Comparison of ENCODE assay signal across 16 cellular contexts in the genomic region with DNA sequence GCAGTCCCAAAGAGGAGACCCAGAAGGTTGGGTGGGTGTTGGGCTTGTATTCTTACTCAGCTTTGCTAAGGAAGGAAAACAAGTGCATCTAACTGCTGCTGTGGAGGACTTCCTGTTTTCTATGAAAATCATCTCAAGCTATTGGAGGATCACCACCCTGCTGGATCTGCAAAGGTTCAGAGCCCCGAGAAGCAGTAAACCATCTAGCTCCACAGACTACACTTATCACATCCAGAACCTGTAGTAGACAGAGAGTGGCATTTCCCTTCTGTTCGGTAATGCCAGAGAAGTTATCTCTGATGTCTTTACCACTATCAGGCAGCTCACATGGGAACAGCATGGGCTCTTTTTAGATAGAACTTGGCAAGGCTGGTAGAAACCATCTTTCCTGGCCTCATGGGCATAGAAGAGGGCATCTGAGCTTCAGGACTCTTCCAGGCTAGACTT. TPM values are rescaled to one million over a fixed set of nuclear protein-coding genes. Genes with fewer than 3 reads are reported as not detected.
DNase-seq lines count a peak whose midpoint lies in the region; ATAC-seq, FAIRE-seq and TF ChIP-seq lines count a peak whose summit lies in the region.
"Had no signal": no experiment of that assay in that cellular context is flagged by ENCODE, and none has a peak within 500 bp of the region (broad histone marks: within the 10 kb centered on the region; RNA-seq: fewer than 3 reads in every experiment).

No MANE protein-coding gene starts in this region.

- peaks cover 26% of the 10 kb centered on the region for H3K4me1 ChIP-seq in GM12878 (ENCODE audit: control insufficient read depth, insufficient read depth, low read length)
- no peaks in the 10 kb centered on the region for H3K4me1 ChIP-seq in MM.1S (ENCODE audit: low read length)

- FAIRE-seq in GM12891 (lab: Jason Lieb, UNC) (no peak), GM12878 (lab: Jason Lieb, UNC) (no peak)
- FAIRE-seq: H54 had no signal

- peak overlapping the region; percentile 88 for H3K4me2 ChIP-seq in SU-DHL-6 (ENCODE audit: low read depth, low read length, poor library complexity, severe bottlenecking)
- H3K4me2 ChIP-seq in GM12878 (ENCODE audit: control insufficient read depth, insufficient read depth) = no peak overlapping the region; the same call in 1 of the 2 replicates
- H3K4me2 ChIP-seq in MM.1S (ENCODE audit: low read depth, low read length) = no peak overlapping the region

- in situ Hi-C loops in GM12878 (cut with MboI) = loop anchor here (25.0 kb wide), 1 partner anchor 208 kb away; no protein-coding TSS in a partner anchor

- H3K27me3 ChIP-seq in SU-DHL-6 (ENCODE audit: low read length) (no peaks in the 10 kb centered on the region), GM12878 (replicated peaks in 1 of 2; ENCODE audit: control insufficient read depth in 2 of 2, insufficient read depth in 2 of 2, low read length in 1 of 2) (no peaks in the 10 kb centered on the region), MM.1S (replicated peaks; ENCODE audit: insufficient read depth, low read length) (no peaks in the 10 kb centered on the region)

- POLR2A ChIA-PET in GM12878 (lab: Charles Lee) = interaction anchor here (1.5 kb wide), 1 partner anchor 215 kb away, joined by 3 read pairs; no protein-coding TSS in a partner anchor

- TF ChIP-seq POLR2A in GM12891 (IDR thresholded peaks at IDR 0.05; ENCODE audit: low read depth, low read length) (no peak), GM12878 (IDR thresholded peaks at IDR 0.05; ENCODE audit: low read depth, low read length) (no peak)

- no peak for TF ChIP-seq RAD21 in GM12878 (IDR thresholded peaks at IDR 0.05; ENCODE audit: insufficient read depth, low read depth, low read length)

- H3K36me3 ChIP-seq in SU-DHL-6 (ENCODE audit: low read length) (no peaks in the 10 kb centered on the region), GM12878 (ENCODE audit: control insufficient read depth in 2 of 2, insufficient read depth in 2 of 2, low read length in 1 of 2) (no peaks in the 10 kb centered on the region), MM.1S (replicated peaks; ENCODE audit: insufficient read depth, low read length) (no peaks in the 10 kb centered on the region)

- RAD21 ChIA-PET in GM12878 (lab: Charles Lee; ENCODE audit: unreplicated experiment) = interaction anchor here (0.6 to 3.5 kb wide), 3 partner anchors 15 to 436 kb away, joined by 3 to 20 read pairs (median 6); no protein-coding TSS in a partner anchor

- SMC1A ChIA-PET in GM12878 (lab: Charles Lee; ENCODE audit: uncharacterized antibody, unreplicated experiment) = interaction anchor here (0.5 to 10.5 kb wide), 10 partner anchors 14 to 688 kb away, joined by 3 to 89 read pairs (median 4); no protein-coding TSS in a partner anchor

- TF ChIP-seq CTCF in SU-DHL-6 (IDR thresholded peaks at IDR 0.05; ENCODE audit: insufficient read depth, low read length, poor library complexity, severe bottlenecking) (no peak), GM12878 (IDR thresholded peaks at IDR 0.05 in 2 of 3, conservative IDR thresholded peaks at IDR 0.05 in 1 of 3; ENCODE audit: control insufficient read depth in 2 of 3, extremely low read depth in 1 of 3, insufficient read depth in 1 of 3, low read depth in 3 of 3, low read length in 3 of 3) (no peak), MM.1S (IDR thresholded peaks at IDR 0.05; ENCODE audit: low read length) (no peak)

- intact Hi-C loops in GM12878 (cut with micrococcal nuclease; ENCODE audit: unreplicated experiment) = loop anchor here (5.0 kb wide), 4 partner anchors 213 to 813 kb away; no protein-coding TSS in a partner anchor

- H2AFZ ChIP-seq in SU-DHL-6 (ENCODE audit: low read depth, low read length, severe bottlenecking) (no peak overlapping the region), GM12878 (ENCODE audit: control insufficient read depth, low read depth, low read length) (no peak overlapping the region), MM.1S (ENCODE audit: low read length) (no peak overlapping the region)

- H3K9ac ChIP-seq in SU-DHL-6 (ENCODE audit: low read length) (no peak overlapping the region), GM12878 (ENCODE audit: control insufficient read depth, insufficient read depth, low read length) (no peak overlapping the region), MM.1S (ENCODE audit: low read length) (no peak overlapping the region)

- H3K9me2 ChIP-seq in SU-DHL-6 (replicated peaks; ENCODE audit: insufficient read depth, low read length) (no peaks in the 10 kb centered on the region), MM.1S (replicated peaks; ENCODE audit: insufficient read depth, low read length) (no peaks in the 10 kb centered on the region)

- peaks cover 30% of the 10 kb centered on the region for H3F3A ChIP-seq in SU-DHL-6 (ENCODE audit: insufficient read depth)
- H3F3A ChIP-seq in MM.1S (ENCODE audit: insufficient read depth, low read length) = no peaks in the 10 kb centered on the region

- 33% methylated on average over 2 of the region's 2 CpGs for WGBS in GM12878 (ENCODE audit: insufficient coverage, insufficient replicate concordance, low lambda C conversion rate, missing lambda C conversion rate)

- no peak for TF ChIP-seq EP300 in GM12878 (IDR thresholded peaks at IDR 0.05; ENCODE audit: borderline replicate concordance in 1 of 2, control insufficient read depth in 1 of 2, low read depth in 2 of 2, low read length in 2 of 2)

- H3K9me3 ChIP-seq in SU-DHL-6 (ENCODE audit: insufficient read depth, low read length) = no peaks in the 10 kb centered on the region
- H3K9me3 ChIP-seq in GM12878 (replicated peaks; ENCODE audit: control insufficient read depth, insufficient read depth, low read length) = no peaks in the 10 kb centered on the region
- H3K9me3 ChIP-seq in MM.1S (replicated peaks; ENCODE audit: insufficient read depth, low read length) = no peaks in the 10 kb centered on the region

- peak; percentile 34 for DNase-seq in CD1c-positive myeloid dendritic cell (ENCODE audit: extremely low spot score)
- no peak for DNase-seq in GM12891 (ENCODE audit: insufficient read length, low spot score)
- DNase-seq in GM12878 (ENCODE audit: low read depth, low spot score) = no peak
- no peak for DNase-seq in MM.1S
- DNase-seq in hippocampal formation (lab: John Stamatoyannopoulos, UW) = no peak
- DNase-seq: anterior cingulate cortex, NCI-H2171 treated with DMSO at 0.1 percent for 48 hours had no signal

- H3K79me2 ChIP-seq in SU-DHL-6 (ENCODE audit: insufficient read depth, low read length) = no peaks in the 10 kb centered on the region
- H3K79me2 ChIP-seq in GM12878 (ENCODE audit: control insufficient read depth, insufficient read depth, low read length) = no peaks in the 10 kb centered on the region
- no peaks in the 10 kb centered on the region for H3K79me2 ChIP-seq in MM.1S (ENCODE audit: low read length)

- H3K4me3 ChIP-seq in SU-DHL-6 (ENCODE audit: insufficient read depth, low read length, poor library complexity, severe bottlenecking) = no peak overlapping the region
- no peak overlapping the region for H3K4me3 ChIP-seq in GM12878
- H3K4me3 ChIP-seq in MM.1S (ENCODE audit: low read length) = no peak overlapping the region

- CTCF ChIA-PET in GM12878 (lab: Yijun Ruan, JAX) = interaction anchor here (1.1 to 11.8 kb wide), 7 partner anchors 8 to 688 kb away, joined by 3 to 123 read pairs (median 13); no protein-coding TSS in a partner anchor

- no TSS peak for BruUV-seq in GM12878 (replicated peaks; lab: Mats Ljungman, UMichigan)

- no peaks in the 10 kb centered on the region for H4K20me1 ChIP-seq in SU-DHL-6 (ENCODE audit: low read depth, low read length)
- no peaks in the 10 kb centered on the region for H4K20me1 ChIP-seq in GM12878 (ENCODE audit: control insufficient read depth, insufficient read depth)
- H4K20me1 ChIP-seq in MM.1S (ENCODE audit: insufficient read depth, low read length) = no peaks in the 10 kb centered on the region

- H3K27ac ChIP-seq in SU-DHL-6 (ENCODE audit: low read depth, low read length) (peak overlapping the region; percentile 100), GM12878 (ENCODE audit: control insufficient read depth, insufficient read depth) (no peak overlapping the region), MM.1S (ENCODE audit: low read length) (no peak overlapping the region)
- H3K27ac ChIP-seq: HL-60 had no signal

- no peak for ATAC-seq in GM12878
- ATAC-seq in GM21528 (IDR thresholded peaks at IDR 0.05; ENCODE audit: low FRiP score, unreplicated experiment) = no peak
- no peak for ATAC-seq in HG02981 (IDR thresholded peaks at IDR 0.05; ENCODE audit: unreplicated experiment)

RNA-seq across cellular contexts. Expression of a gene that starts 21.7 kb away (rescaled TPM):
- not detected for polyA plus RNA-seq in GM12891 (2012; ENCODE audit: low read depth, missing spikeins)
- 0.31 and 0.42 TPM in 2 replicates for total RNA-seq in GM12878 (2013; cell fraction: nucleolus; rRNA removed)
- total RNA-seq in GM12878 (2014; rRNA removed) = not detected in 2 replicates
- total RNA-seq in GM12878 (2014; rRNA removed; fragmentation: Illumina TruSeq; extraction: Trizol) = not detected in 2 replicates
- not detected in 2 replicates for total RNA-seq in GM12878 (2021)
- polyA plus RNA-seq in GM12878 (2011; ENCODE audit: low read depth) = 0.07 TPM
- polyA plus RNA-seq in GM12878 (2011; rRNA removed) = not detected in 2 replicates
- polyA plus RNA-seq in GM12878 (2011; cell fraction: cytosol; rRNA removed) = not detected in 2 replicates
- polyA plus RNA-seq in GM12878 (2011; cell fraction: nucleus; rRNA removed) = 0.06 TPM in 1 of 2 replicates, not detected in the other
- polyA plus RNA-seq in GM12878 (2012) = 0.06 TPM in 1 of 2 replicates, not detected in the other
- polyA plus RNA-seq in GM12878 (2014; fragmentation: Illumina TruSeq; extraction: Trizol) = not detected in 2 replicates
- not detected for polyA plus RNA-seq in GM12878 (2014; fragmentation: Nextera tagmentation; extraction: Ambion mirVana)
- not detected in 2 replicates for polyA plus RNA-seq in GM12878 (2014; rRNA removed)
- polyA plus RNA-seq in GM12878 (2016; fragmentation: Nextera tagmentation; extraction: Ambion mirVana) = not detected
- polyA minus RNA-seq in GM12878 (2011; rRNA and poly(A)+ RNA removed) = not detected in 2 replicates
- not detected in 2 replicates for polyA minus RNA-seq in GM12878 (2011; cell fraction: cytosol; rRNA and poly(A)+ RNA removed)
- not detected in 2 replicates for polyA minus RNA-seq in GM12878 (2011; cell fraction: nucleus; rRNA and poly(A)+ RNA removed)
- total RNA-seq: activated CD8-positive, alpha-beta memory T cell treated with anti-CD3 and anti-CD28 coated beads for 36 hours; LHCN-M2; natural killer cell treated with Interleukin-12 subunit alpha and Interleukin-12 subunit beta and Interleukin-15 and Interleukin-18, amount 100 ng/mL, for 72 hours had no signal
- polyA plus RNA-seq: BJ had no signal

RNA-seq across cellular contexts. Expression of a gene that starts 45.8 kb away (rescaled TPM):
- polyA plus RNA-seq in GM12891 (2012; ENCODE audit: low read depth, missing spikeins) = not detected
- 0.23 TPM in 1 of 2 replicates, not detected in the other for total RNA-seq in GM12878 (2013; cell fraction: nucleolus; rRNA removed)
- total RNA-seq in GM12878 (2014; rRNA removed) (not detected in 2 replicates), GM12878 (2014; rRNA removed; fragmentation: Illumina TruSeq; extraction: Trizol) (not detected in 2 replicates), GM12878 (2021) (not detected in 2 replicates)
- not detected for polyA plus RNA-seq in GM12878 (2011; ENCODE audit: low read depth)
- polyA plus RNA-seq in GM12878 (2011; rRNA removed) (0.03 TPM in 1 of 2 replicates, not detected in the other), GM12878 (2014; fragmentation: Illumina TruSeq; extraction: Trizol) (not detected in 2 replicates), GM12878 (2014; fragmentation: Nextera tagmentation; extraction: Ambion mirVana) (not detected), GM12878 (2014; rRNA removed) (not detected in 2 replicates), GM12878 (2016; fragmentation: Nextera tagmentation; extraction: Ambion mirVana) (under 1 TPM in 1 of 2 experiments, not detected in 1; 0.03 TPM)
- polyA plus RNA-seq in GM12878 (2011; cell fraction: cytosol; rRNA removed) = 0.01 and 0.02 TPM in 2 replicates
- 0.07 TPM in 1 of 2 replicates, not detected in the other for polyA plus RNA-seq in GM12878 (2011; cell fraction: nucleus; rRNA removed)
- not detected in 2 replicates for polyA plus RNA-seq in GM12878 (2012)
- polyA minus RNA-seq in GM12878 (2011; rRNA and poly(A)+ RNA removed) = 0.05 TPM in 1 of 2 replicates, not detected in the other
- not detected in 2 replicates for polyA minus RNA-seq in GM12878 (2011; cell fraction: cytosol; rRNA and poly(A)+ RNA removed)
- not detected in 2 replicates for polyA minus RNA-seq in GM12878 (2011; cell fraction: nucleus; rRNA and poly(A)+ RNA removed)
- total RNA-seq: activated CD8-positive, alpha-beta memory T cell treated with anti-CD3 and anti-CD28 coated beads for 36 hours; natural killer cell treated with Interleukin-12 subunit alpha and Interleukin-12 subunit beta and Interleukin-15 and Interleukin-18, amount 100 ng/mL, for 72 hours had no signal
- polyA plus RNA-seq: BJ had no signal
